Comparison of ENCODE assay signal across 8 cellular contexts in genomic region chr11:10930224-10930960, GRCh38.
DNase-seq lines count a peak whose midpoint lies in the region; ATAC-seq lines count a peak whose summit lies in the region.

No MANE protein-coding gene starts in this region.

- peak overlapping the region; percentile 70 for H3K4me3 Mint-ChIP-seq in activated naive CD4-positive, alpha-beta T cell treated with anti-CD3 and anti-CD28 coated beads, Interleukin-2, amount 10 ng/mL, durations not matched to agents 7 days and 5 days

- intact Hi-C loops in left cardiac atrium (cut with DNase I) = loop anchor here (5.0 kb wide), 4 partner anchors 73 to 857 kb away; partner anchors contain the start of gene ZBED5 (in 1 of the 2)
- intact Hi-C loops in sciatic nerve (cut with DNase I) = loop anchor here (5.0 to 10.0 kb wide), 2 partner anchors 92 to 854 kb away; no protein-coding TSS in a partner anchor

- H3K27me3 Mint-ChIP-seq in activated naive CD4-positive, alpha-beta T cell treated with anti-CD3 and anti-CD28 coated beads, Interleukin-2, amount 10 ng/mL, durations not matched to agents 7 days and 5 days = peaks cover 86% of the 10 kb centered on the region

- CTCF ChIA-PET in activated naive CD4-positive, alpha-beta T cell treated with anti-CD3 and anti-CD28 coated beads, Interleukin-2, amount 10 ng/mL, durations not matched to agents 7 days and 5 days (lab: Charles Lee) = interaction anchor here (1.1 to 2.8 kb wide), 3 partner anchors 11 to 159 kb away, joined by 3 to 15 read pairs (median 3); no protein-coding TSS in a partner anchor

- ATAC-seq in left cardiac atrium (peak; percentile 7 to 20), sciatic nerve (no peak), GM21825 (IDR thresholded peaks at IDR 0.05; ENCODE audit: unreplicated experiment) (no peak), GM18498 (IDR thresholded peaks at IDR 0.05; ENCODE audit: unreplicated experiment) (no peak)

- H3K27ac Mint-ChIP-seq in activated naive CD4-positive, alpha-beta T cell treated with anti-CD3 and anti-CD28 coated beads, Interleukin-2, amount 10 ng/mL, durations not matched to agents 7 days and 5 days = no peak overlapping the region

- peak overlapping the region; percentile 42; the same call in 1 of the 2 replicates for H3K4me3 ChIP-seq in GM08714 (ENCODE audit: low read length)

- H3K36me3 Mint-ChIP-seq in activated naive CD4-positive, alpha-beta T cell treated with anti-CD3 and anti-CD28 coated beads, Interleukin-2, amount 10 ng/mL, durations not matched to agents 7 days and 5 days = no peaks in the 10 kb centered on the region

- H3K9me3 Mint-ChIP-seq in activated naive CD4-positive, alpha-beta T cell treated with anti-CD3 and anti-CD28 coated beads, Interleukin-2, amount 10 ng/mL, durations not matched to agents 7 days and 5 days = no peaks in the 10 kb centered on the region

- DNase-seq in Kasumi-1 (lab: John Stamatoyannopoulos, UW) (peak; percentile 10 to 24), left cardiac atrium (no peak), sciatic nerve (ENCODE audit: low spot score) (peak; percentile 67), NCI-H187 treated with DMSO at 0.1 percent for 48 hours (lab: John Stamatoyannopoulos, UW) (no peak)
- DNase-seq in activated naive CD4-positive, alpha-beta T cell treated with anti-CD3 and anti-CD28 coated beads, Interleukin-2, amount 10 ng/mL, durations not matched to agents 7 days and 5 days = peak; percentile 26

- peaks cover 27% of the 10 kb centered on the region for H3K4me1 Mint-ChIP-seq in activated naive CD4-positive, alpha-beta T cell treated with anti-CD3 and anti-CD28 coated beads, Interleukin-2, amount 10 ng/mL, durations not matched to agents 7 days and 5 days

Comparison
In these comparisons a context has a peak if more than half of its experiments do, and no peak if none do; other contexts are left out.
1. DNase-seq: peak in Kasumi-1 (2 of 2), activated naive CD4-positive, alpha-beta T cell treated with anti-CD3 and anti-CD28 coated beads, Interleukin-2, amount 10 ng/mL, durations not matched to agents 7 days and 5 days (single experiment) and sciatic nerve (single experiment); none in left cardiac atrium (single experiment) and NCI-H187 treated with DMSO at 0.1 percent for 48 hours (single experiment).
2. ATAC-seq: peak in left cardiac atrium (2 of 2); none in sciatic nerve (single experiment), GM21825 (single experiment) and GM18498 (single experiment).